Comparison of ENCODE assay signal across 12 cellular contexts in the genomic region with DNA sequence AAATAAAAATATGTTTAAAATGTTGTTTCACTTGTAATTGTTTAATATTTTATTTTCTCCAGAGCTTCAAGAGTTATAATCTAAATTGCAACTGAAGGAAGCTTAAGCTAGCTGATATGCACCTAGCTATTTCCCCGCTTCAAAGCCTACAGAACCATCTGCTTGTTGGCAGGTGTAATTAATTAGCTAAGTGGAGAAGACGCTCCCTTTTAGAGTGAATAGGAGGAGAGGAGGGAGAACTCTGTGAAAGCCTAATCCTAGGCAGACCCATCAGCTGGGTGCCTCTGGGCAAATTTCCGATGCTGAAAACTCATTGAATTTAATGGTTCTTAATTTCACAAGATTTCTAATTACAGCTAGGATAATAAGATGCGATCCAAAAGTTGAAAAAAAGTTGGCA.
"Had no signal": no experiment of that assay in that cellular context is flagged by ENCODE, and none has a peak within 500 bp of the region (broad histone marks: within the 10 kb centered on the region; RNA-seq: fewer than 3 reads in every experiment).

No MANE protein-coding gene starts in this region.

- H3K4me1 Mint-ChIP-seq: mesothelial cell of epicardium, nephron progenitor cell had no signal

- ATAC-seq: esophagus mucosa, left colon, lower lobe of right lung, psoas muscle, right lobe of liver had no signal

- H3K27ac Mint-ChIP-seq: mesothelial cell of epicardium; nephron progenitor cell; stimulated activated naive CD8-positive, alpha-beta T cell treated with anti-CD3 and anti-CD28 coated beads, Interleukin-15, Interleukin-2, amounts not matched to agents 100 ng/mL and 50 ng/mL, for 24 hours; type B pancreatic cell had no signal

- H3K36me3 Mint-ChIP-seq: mesothelial cell of epicardium, type B pancreatic cell had no signal

- H3K4me3 Mint-ChIP-seq: mesothelial cell of epicardium; nephron progenitor cell; stimulated activated naive CD8-positive, alpha-beta T cell treated with anti-CD3 and anti-CD28 coated beads, Interleukin-15, Interleukin-2, amounts not matched to agents 100 ng/mL and 50 ng/mL, for 24 hours; type B pancreatic cell had no signal

- H3K9me3 Mint-ChIP-seq: mesothelial cell of epicardium, nephron progenitor cell, type B pancreatic cell had no signal

- DNase-seq: activated CD4-positive, alpha-beta T cell treated with anti-CD3 and anti-CD28 coated beads for 1 hour; activated CD4-positive, alpha-beta T cell treated with anti-CD3 and anti-CD28 coated beads, Interleukin-2, amount 50 U/mL, for 4 hours; activated naive CD4-positive, alpha-beta T cell treated with anti-CD3 and anti-CD28 coated beads, Interleukin-2, amount 50 U/mL, for 16 hours; left colon; lower lobe of right lung; nephron progenitor cell; psoas muscle; right lobe of liver had no signal

- H3K27me3 Mint-ChIP-seq: stimulated activated naive CD8-positive, alpha-beta T cell treated with anti-CD3 and anti-CD28 coated beads, Interleukin-15, Interleukin-2, amounts not matched to agents 100 ng/mL and 50 ng/mL, for 24 hours had no signal
